15 cellular contexts compared by ENCODE assay signal in the genomic region with DNA sequence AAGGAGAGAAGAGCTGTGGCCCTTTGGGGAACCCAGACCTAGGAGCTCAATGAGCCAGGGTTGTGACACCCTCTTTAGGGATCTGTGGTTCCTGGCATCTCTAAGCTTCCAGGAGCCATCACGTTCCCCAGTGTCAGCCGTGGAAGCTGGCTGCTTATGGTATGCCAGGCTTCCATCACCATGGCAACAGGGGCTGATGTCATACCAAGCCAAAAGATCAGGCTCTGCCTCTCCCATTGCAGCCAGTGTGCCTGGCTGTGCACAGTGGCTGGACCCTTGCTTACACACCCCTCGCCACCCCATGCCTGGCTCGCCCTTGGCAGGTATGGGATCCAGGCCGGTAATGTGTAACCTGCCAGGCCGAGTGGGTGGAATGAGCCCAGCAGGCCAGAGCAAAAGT.
A peak's percentile ranks its signal among the peaks of the same experiment; 100 is the strongest.
DNase-seq lines count a peak whose midpoint lies in the region; ATAC-seq and TF ChIP-seq lines count a peak whose summit lies in the region.
"Had no signal": no experiment of that assay in that cellular context is flagged by ENCODE, and none has a peak within 500 bp of the region (broad histone marks: within the 10 kb centered on the region; RNA-seq: fewer than 3 reads in every experiment).

No MANE protein-coding gene starts in this region.

- no peak overlapping the region for H4K91ac ChIP-seq in IMR-90 (ENCODE audit: insufficient read depth, low read depth, low read length)

- H4K20me1 ChIP-seq in IMR-90 (ENCODE audit: insufficient read depth, low read length), result peaks cover 3% of the 10 kb centered on the region; the same call in 1 of the 2 replicates

- TF ChIP-seq RAD21 in IMR-90 (IDR thresholded peaks at IDR 0.05; ENCODE audit: low read length), result no peak

- H3K56ac ChIP-seq in IMR-90 (ENCODE audit: extremely low read depth, insufficient read depth, low read length), result no peak overlapping the region

- no peak overlapping the region for H3K18ac ChIP-seq in IMR-90 (ENCODE audit: low read depth, low read length)

- peaks cover 14% of the 10 kb centered on the region; the same call in 1 of the 2 replicates for H3K9me1 ChIP-seq in IMR-90 (ENCODE audit: insufficient read depth, low read length)

- no peaks in the 10 kb centered on the region for H3K9me3 Mint-ChIP-seq in Calu3 (ENCODE audit: low read depth, unreplicated experiment)
- H3K9me3 Mint-ChIP-seq in CD4-positive, alpha-beta memory T cell, result no peaks in the 10 kb centered on the region
- H3K9me3 Mint-ChIP-seq: immature natural killer cell; naive thymus-derived CD8-positive, alpha-beta T cell; T-helper 1 cell treated with Interleukin-12 subunit alpha and Interleukin-12 subunit beta and Interleukin-4 antibody, amounts not matched to agents 30 μg/mL and 1 μg/mL, for 36 hours had no signal

- intact Hi-C loops in Calu3 (cut with micrococcal nuclease; ENCODE audit: unreplicated experiment) (no loop called here), IMR-90 (cut with micrococcal nuclease) (no loop called here), dorsolateral prefrontal cortex (cut with DNase I) (no loop called here), lower lobe of right lung (cut with DNase I) (no loop called here), breast epithelium (cut with DNase I; ENCODE audit: low total_unique reads) (no loop called here)
- intact Hi-C loops in CD4-positive, alpha-beta memory T cell (cut with micrococcal nuclease), result no loop called here

- no peak overlapping the region for H4K5ac ChIP-seq in IMR-90 (ENCODE audit: low read depth, low read length)

- H3K4me3 ChIP-seq in IMR-90 (ENCODE audit: insufficient read depth, low read depth, low read length) (no peak overlapping the region), dorsolateral prefrontal cortex (no peak overlapping the region), lower lobe of right lung (no peak overlapping the region), breast epithelium (no peak overlapping the region)
- H3K4me3 ChIP-seq in CD4-positive, alpha-beta memory T cell (ENCODE audit: low read length in 2 of 2), result no peak overlapping the region
- H3K4me3 ChIP-seq: GM12878 had no signal

- H3K36me3 ChIP-seq in IMR-90 (ENCODE audit: control insufficient read depth, insufficient read depth, low read length) (no peaks in the 10 kb centered on the region), lower lobe of right lung (no peaks in the 10 kb centered on the region), breast epithelium (no peaks in the 10 kb centered on the region)
- no peaks in the 10 kb centered on the region for H3K36me3 ChIP-seq in CD4-positive, alpha-beta memory T cell (ENCODE audit: insufficient read depth, low read length)

- no peak overlapping the region for H3K4me2 ChIP-seq in IMR-90 (ENCODE audit: low read depth, low read length)

- POLR2A ChIA-PET in IMR-90 (lab: Charles Lee; ENCODE audit: unreplicated experiment), result no interaction called here
- POLR2A ChIA-PET in CD4-positive, alpha-beta memory T cell (lab: Charles Lee; ENCODE audit: partially characterized antibody), result no interaction called here

- TF ChIP-seq CTCF in Calu3 (IDR thresholded peaks at IDR 0.05; ENCODE audit: unreplicated experiment) (no peak), IMR-90 (conservative IDR thresholded peaks at IDR 0.05; ENCODE audit: low read depth, low read length) (no peak), dorsolateral prefrontal cortex (IDR thresholded peaks at IDR 0.05 in 54 of 56, conservative IDR thresholded peaks at IDR 0.05 in 2 of 56; ENCODE audit: low read depth in 1 of 56, partially characterized antibody in 56 of 56) (no peak), lower lobe of right lung (IDR thresholded peaks at IDR 0.05) (no peak), breast epithelium (IDR thresholded peaks at IDR 0.05) (no peak)

- BruUV-seq in Calu3 (replicated peaks; lab: Mats Ljungman, UMichigan), result no TSS peak
- BruUV-seq in IMR-90 (replicated peaks; lab: Mats Ljungman, UMichigan), result no TSS peak

- no peak overlapping the region for H3K9ac ChIP-seq in IMR-90 (ENCODE audit: low read depth, low read length)

- no peak overlapping the region for H2AFZ ChIP-seq in IMR-90 (replicated peaks; ENCODE audit: low read length, poor library complexity)

- H2BK15ac ChIP-seq in IMR-90 (ENCODE audit: low read depth, low read length), result no peak overlapping the region

- no peaks in the 10 kb centered on the region for H3K27me3 ChIP-seq in IMR-90 (ENCODE audit: control insufficient read depth, insufficient read depth, low read length)
- H3K27me3 ChIP-seq in dorsolateral prefrontal cortex, result no peaks in the 10 kb centered on the region
- no peaks in the 10 kb centered on the region for H3K27me3 ChIP-seq in lower lobe of right lung (ENCODE audit: low read depth)
- no peaks in the 10 kb centered on the region for H3K27me3 ChIP-seq in CD4-positive, alpha-beta memory T cell (ENCODE audit: insufficient read depth, low read length)
- H3K27me3 ChIP-seq in breast epithelium, result no peaks in the 10 kb centered on the region

- no peak overlapping the region; a peak in 1 of 4 replicates for H4K8ac ChIP-seq in IMR-90 (ENCODE audit: low read depth in 2 of 2, low read length in 2 of 2)

- no peak overlapping the region for H2BK120ac ChIP-seq in IMR-90 (ENCODE audit: low read depth, low read length)

- CTCF ChIA-PET in Calu3 (lab: Charles Lee) (interaction anchor here (0.6 to 0.7 kb wide), 2 partner anchors 28 to 89 kb away, joined by 3 read pairs; no protein-coding TSS in a partner anchor), IMR-90 (lab: Yijun Ruan, JAX) (no interaction called here)
- CTCF ChIA-PET in CD4-positive, alpha-beta memory T cell (lab: Charles Lee; ENCODE audit: partially characterized antibody), result interaction anchor here (1.5 kb wide), 1 partner anchor 12 kb away, joined by 4 read pairs; no protein-coding TSS in a partner anchor

- no peak overlapping the region for H3K4ac ChIP-seq in IMR-90 (ENCODE audit: low read depth, low read length)

- no peaks in the 10 kb centered on the region for H3K9me3 ChIP-seq in IMR-90 (ENCODE audit: control insufficient read depth, insufficient read depth, low read length)
- no peaks in the 10 kb centered on the region for H3K9me3 ChIP-seq in lower lobe of right lung
- no peaks in the 10 kb centered on the region for H3K9me3 ChIP-seq in CD4-positive, alpha-beta memory T cell (ENCODE audit: control insufficient read depth in 1 of 2, low read length in 2 of 2)
- H3K9me3 ChIP-seq in breast epithelium, result no peaks in the 10 kb centered on the region

- no peak overlapping the region for H3K23ac ChIP-seq in IMR-90 (ENCODE audit: low read depth, low read length)

- H3K27ac ChIP-seq in IMR-90 (ENCODE audit: insufficient read depth, low read length) (no peak overlapping the region), dorsolateral prefrontal cortex (no peak overlapping the region), lower lobe of right lung (no peak overlapping the region), breast epithelium (no peak overlapping the region)
- no peak overlapping the region for H3K27ac ChIP-seq in CD4-positive, alpha-beta memory T cell (ENCODE audit: low read depth, low read length)
- H3K27ac ChIP-seq: HL-60 had no signal

- WGBS in IMR-90 (ENCODE audit: extremely low coverage in 2 of 2, insufficient read length in 1 of 2), 2 experiments, result 96% methylated on average over 6 of the region's 6 CpGs; no CpG with 5 or more reads in 1 of the 2 experiments

- H2AK5ac ChIP-seq in IMR-90 (ENCODE audit: low read depth, low read length), result no peak overlapping the region

- no peak overlapping the region for H3K14ac ChIP-seq in IMR-90 (replicated peaks; ENCODE audit: low read depth, low read length)

- H2AK9ac ChIP-seq in IMR-90 (replicated peaks; ENCODE audit: low read depth, low read length, poor library complexity), result no peak overlapping the region

- no peak overlapping the region for H2BK5ac ChIP-seq in IMR-90 (ENCODE audit: low read depth, low read length, poor library complexity, severe bottlenecking)

- H2BK20ac ChIP-seq in IMR-90 (ENCODE audit: low read depth, low read length), result no peak overlapping the region

- ATAC-seq in IMR-90 (ENCODE audit: low read depth), result peak; percentile 31
- ATAC-seq in lower lobe of right lung, result peak; percentile 42 to 64
- no peak for ATAC-seq in HG02938 (IDR thresholded peaks at IDR 0.05; ENCODE audit: unreplicated experiment)
- no peak for ATAC-seq in activated CD4-positive, CD25-positive, alpha-beta regulatory T cell treated with anti-CD3 and anti-CD28 coated beads, Interleukin-2, amount 50 U/mL, for 24 hours
- ATAC-seq: GM12878; naive thymus-derived CD8-positive, alpha-beta T cell had no signal

- DNase-seq in Calu3 (peak; percentile 20), IMR-90 (peak; percentile 44), dorsolateral prefrontal cortex (peak in 8 of 10 donors; percentile 36 to 63 (median 46)), lower lobe of right lung (peak; percentile 45), breast epithelium (ENCODE audit: low spot score in 2 of 2) (no peak)
- no peak for DNase-seq in CD4-positive, alpha-beta memory T cell
- DNase-seq: COR-L47; immature natural killer cell; naive thymus-derived CD8-positive, alpha-beta T cell; NCI-H1048 had no signal

- H3K27me3 Mint-ChIP-seq in Calu3 (ENCODE audit: unreplicated experiment), result no peaks in the 10 kb centered on the region
- no peaks in the 10 kb centered on the region for H3K27me3 Mint-ChIP-seq in CD4-positive, alpha-beta memory T cell
- H3K27me3 Mint-ChIP-seq: naive thymus-derived CD8-positive, alpha-beta T cell had no signal

- H3K4me3 Mint-ChIP-seq in Calu3 (ENCODE audit: low read depth, unreplicated experiment), result no peak overlapping the region
- no peak overlapping the region for H3K4me3 Mint-ChIP-seq in CD4-positive, alpha-beta memory T cell
- H3K4me3 Mint-ChIP-seq: immature natural killer cell; naive thymus-derived CD8-positive, alpha-beta T cell; T-helper 1 cell treated with Interleukin-12 subunit alpha and Interleukin-12 subunit beta and Interleukin-4 antibody, amounts not matched to agents 30 μg/mL and 1 μg/mL, for 36 hours had no signal

- H3K36me3 Mint-ChIP-seq in Calu3 (ENCODE audit: insufficient read depth, unreplicated experiment), result no peaks in the 10 kb centered on the region
- H3K36me3 Mint-ChIP-seq in CD4-positive, alpha-beta memory T cell, result peaks cover 1 to 9% of the 10 kb centered on the region in 2 donors

- peaks cover 8% of the 10 kb centered on the region for H3K4me1 Mint-ChIP-seq in Calu3 (ENCODE audit: low read depth, unreplicated experiment)
- no peaks in the 10 kb centered on the region for H3K4me1 Mint-ChIP-seq in CD4-positive, alpha-beta memory T cell

- H3K27ac Mint-ChIP-seq in Calu3 (ENCODE audit: unreplicated experiment), result no peak overlapping the region
- no peak overlapping the region for H3K27ac Mint-ChIP-seq in CD4-positive, alpha-beta memory T cell
- H3K27ac Mint-ChIP-seq: immature natural killer cell; T-helper 1 cell treated with Interleukin-12 subunit alpha and Interleukin-12 subunit beta and Interleukin-4 antibody, amounts not matched to agents 30 μg/mL and 1 μg/mL, for 36 hours had no signal

- TF ChIP-seq POLR2A in IMR-90 (IDR thresholded peaks at IDR 0.05; ENCODE audit: low read depth, low read length), result no peak
- TF ChIP-seq POLR2A in breast epithelium (IDR thresholded peaks at IDR 0.05), result no peak

- dilution Hi-C loops in IMR-90 (cut with HindIII; ENCODE audit: low sequenced_read_pairs, unreplicated experiment), result no loop called here

- in situ Hi-C loops in IMR-90 (cut with MboI; ENCODE audit: low sequenced_read_pairs), result no loop called here

- peaks cover 8% of the 10 kb centered on the region for H3K4me1 ChIP-seq in IMR-90 (ENCODE audit: control insufficient read depth, insufficient read depth, low read length)
- H3K4me1 ChIP-seq in lower lobe of right lung, result no peaks in the 10 kb centered on the region
- H3K4me1 ChIP-seq in CD4-positive, alpha-beta memory T cell (ENCODE audit: insufficient read depth, low read length), result no peaks in the 10 kb centered on the region
- H3K4me1 ChIP-seq in breast epithelium, result no peaks in the 10 kb centered on the region

- H3K79me1 ChIP-seq in IMR-90 (ENCODE audit: low read depth in 1 of 2, low read length in 2 of 2), result peaks cover 10 to 47% of the 10 kb centered on the region in 2 experiments; a peak in 3 of 4 replicates

Comparison
In these comparisons a context has a peak if more than half of its experiments do, and no peak if none do; other contexts are left out.
1. DNase-seq: peak in Calu3 (single experiment), IMR-90 (single experiment), dorsolateral prefrontal cortex (8 of 10) and lower lobe of right lung (single experiment); none in CD4-positive, alpha-beta memory T cell (0 of 5) and breast epithelium (0 of 2).
2. ATAC-seq: peak in IMR-90 (single experiment) and lower lobe of right lung (2 of 2); none in HG02938 (single experiment) and activated CD4-positive, CD25-positive, alpha-beta regulatory T cell treated with anti-CD3 and anti-CD28 coated beads, Interleukin-2, amount 50 U/mL, for 24 hours (0 of 2).